Comparison of ENCODE assay signal across 11 cellular contexts in the genomic region with DNA sequence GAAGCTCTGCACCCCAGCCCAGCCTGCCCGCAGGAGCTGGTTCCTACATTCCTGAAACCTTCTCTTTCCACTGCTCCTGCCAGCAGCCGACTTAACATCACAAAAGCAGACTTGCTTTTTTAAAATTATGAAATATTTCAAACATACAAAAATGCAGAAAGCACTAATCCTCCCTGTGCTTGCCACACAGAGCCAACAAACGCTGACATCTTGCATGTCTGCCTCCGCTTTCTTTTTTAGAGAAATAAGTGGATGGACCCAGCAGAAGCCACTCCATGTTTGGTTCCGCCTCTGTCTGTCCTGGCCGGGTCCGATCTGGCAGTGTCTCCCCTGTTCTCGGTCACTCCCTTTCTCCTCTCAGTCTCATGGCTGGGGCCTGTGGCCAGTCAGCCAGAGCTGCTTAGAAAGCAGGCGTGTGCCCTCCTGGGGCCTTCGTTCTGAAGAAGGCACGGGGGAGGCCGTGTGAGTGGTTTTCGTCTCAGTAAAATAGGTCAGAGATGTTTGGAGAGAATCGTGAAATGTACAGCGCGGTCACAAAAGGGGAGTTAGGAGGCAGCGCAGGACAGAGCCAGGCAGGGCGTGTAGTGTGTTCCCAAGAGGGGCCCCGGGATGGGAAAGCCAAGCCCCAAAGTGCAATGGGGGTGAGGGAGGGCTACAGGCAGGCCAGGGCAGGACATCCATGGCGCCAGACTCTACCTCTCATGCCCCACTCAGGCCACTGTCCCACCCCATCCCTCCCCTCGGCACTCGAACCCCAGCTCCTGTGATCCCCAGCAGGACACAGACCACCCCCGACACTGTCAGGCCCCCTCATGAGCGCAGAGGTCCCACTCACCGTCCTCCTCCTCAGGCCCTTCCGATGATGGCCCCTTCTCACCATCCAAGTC. TPM values are rescaled to one million over a fixed set of nuclear protein-coding genes. Genes with fewer than 3 reads are reported as not detected.
DNase-seq lines count a peak whose midpoint lies in the region; ATAC-seq and TF ChIP-seq lines count a peak whose summit lies in the region.
"Had no signal": no experiment of that assay in that cellular context is flagged by ENCODE, and none has a peak within 500 bp of the region (broad histone marks: within the 10 kb centered on the region; RNA-seq: fewer than 3 reads in every experiment).

No MANE protein-coding gene starts in this region.

- H3K9me3 ChIP-seq in GM23248 (ENCODE audit: low read depth) (no peaks in the 10 kb centered on the region), duodenal mucosa (ENCODE audit: control insufficient read depth in 1 of 2, low read length in 2 of 2) (no peaks in the 10 kb centered on the region), lower lobe of right lung (no peaks in the 10 kb centered on the region)
- H3K9me3 ChIP-seq: BE2C had no signal

- H3K27me3 Mint-ChIP-seq in activated CD4-positive, alpha-beta memory T cell treated with anti-CD3 and anti-CD28 coated beads, Interleukin-2, amount 10 ng/mL, durations not matched to agents 7 days and 5 days = no peaks in the 10 kb centered on the region
- H3K27me3 Mint-ChIP-seq: central memory CD8-positive, alpha-beta T cell had no signal

- H3K4me2 ChIP-seq in GM23248 (ENCODE audit: unreplicated experiment) = peak overlapping the region; percentile 71

- POLR2A ChIA-PET in activated CD4-positive, alpha-beta memory T cell treated with anti-CD3 and anti-CD28 coated beads, Interleukin-2, amount 10 ng/mL, durations not matched to agents 7 days and 5 days (lab: Charles Lee) = interaction anchor here (1.9 kb wide), 1 partner anchor 16 kb away, joined by 6 read pairs; no protein-coding TSS in a partner anchor

- no peaks in the 10 kb centered on the region for H4K20me1 ChIP-seq in GM23248 (ENCODE audit: insufficient read depth)

- peaks cover 24% of the 10 kb centered on the region for H3F3A ChIP-seq in GM23248 (ENCODE audit: insufficient read depth)

- no peaks in the 10 kb centered on the region for H3K9me3 Mint-ChIP-seq in activated CD4-positive, alpha-beta memory T cell treated with anti-CD3 and anti-CD28 coated beads, Interleukin-2, amount 10 ng/mL, durations not matched to agents 7 days and 5 days
- H3K9me3 Mint-ChIP-seq: central memory CD8-positive, alpha-beta T cell had no signal

- H3K36me3 Mint-ChIP-seq in activated CD4-positive, alpha-beta memory T cell treated with anti-CD3 and anti-CD28 coated beads, Interleukin-2, amount 10 ng/mL, durations not matched to agents 7 days and 5 days (ENCODE audit: low read depth) = no peaks in the 10 kb centered on the region

- H3K9ac ChIP-seq in GM23248 (peak overlapping the region; percentile 75), duodenal mucosa (ENCODE audit: low read depth in 1 of 2, low read length in 2 of 2) (no peak overlapping the region)

- CTCF ChIA-PET in activated CD4-positive, alpha-beta memory T cell treated with anti-CD3 and anti-CD28 coated beads, Interleukin-2, amount 10 ng/mL, durations not matched to agents 7 days and 5 days (lab: Charles Lee) = no interaction called here

- no peak overlapping the region for H2AFZ ChIP-seq in GM23248

- intact Hi-C loops in lower lobe of right lung (cut with DNase I) = no loop called here

- no peak for TF ChIP-seq CTCF in lower lobe of right lung (IDR thresholded peaks at IDR 0.05)

- H3K36me3 ChIP-seq in GM23248 (ENCODE audit: low read depth) = peaks cover 13% of the 10 kb centered on the region; the same call in 1 of the 2 replicates
- no peaks in the 10 kb centered on the region for H3K36me3 ChIP-seq in duodenal mucosa (ENCODE audit: control insufficient read depth in 1 of 2, insufficient read depth in 2 of 2, low read length in 2 of 2)
- peaks cover 30% of the 10 kb centered on the region for H3K36me3 ChIP-seq in lower lobe of right lung

- H3K4me1 Mint-ChIP-seq in activated CD4-positive, alpha-beta memory T cell treated with anti-CD3 and anti-CD28 coated beads, Interleukin-2, amount 10 ng/mL, durations not matched to agents 7 days and 5 days = no peaks in the 10 kb centered on the region

- DNase-seq in GM23248 = peak; percentile 67
- no peak for DNase-seq in lower lobe of right lung
- DNase-seq in NCI-H1436 (lab: John Stamatoyannopoulos, UW) = no peak
- no peak for DNase-seq in activated CD4-positive, alpha-beta memory T cell treated with anti-CD3 and anti-CD28 coated beads, Interleukin-2, amount 10 ng/mL, durations not matched to agents 7 days and 5 days
- no peak for DNase-seq in stimulated activated CD4-positive, alpha-beta T cell treated with anti-CD3 and anti-CD28 coated beads, Interleukin-4, amount 100 ng/mL, for 24 hours
- DNase-seq: BE2C had no signal

- H3K9me2 ChIP-seq in GM23248 (ENCODE audit: insufficient read depth) = no peaks in the 10 kb centered on the region

- 35 to 36% methylated on average over 22 to 26 of the region's 26 CpGs for WGBS in GM23248 (ENCODE audit: low coverage in 1 of 2, low lambda C conversion rate in 2 of 2, missing lambda C conversion rate in 2 of 2), 2 experiments

- ATAC-seq in lower lobe of right lung = peak; percentile 22 to 40
- ATAC-seq in HG03521 (IDR thresholded peaks at IDR 0.05; ENCODE audit: unreplicated experiment) = no peak

- H3K27ac Mint-ChIP-seq in activated CD4-positive, alpha-beta memory T cell treated with anti-CD3 and anti-CD28 coated beads, Interleukin-2, amount 10 ng/mL, durations not matched to agents 7 days and 5 days = no peak overlapping the region

- H3K4me1 ChIP-seq in GM23248 (ENCODE audit: insufficient read depth) (peaks cover 35% of the 10 kb centered on the region), duodenal mucosa (ENCODE audit: control insufficient read depth in 1 of 2, insufficient read depth in 2 of 2, low read length in 2 of 2) (peaks cover 0 to 15% of the 10 kb centered on the region in 2 donors), lower lobe of right lung (peaks cover 38% of the 10 kb centered on the region)

- H3K79me2 ChIP-seq in GM23248 (ENCODE audit: insufficient read depth) = peaks cover 86% of the 10 kb centered on the region

- in situ Hi-C loops in GM23248 (cut with MboI) = no loop called here

- H3K27me3 ChIP-seq in GM23248 (replicated peaks; ENCODE audit: insufficient read depth) (no peaks in the 10 kb centered on the region), duodenal mucosa (ENCODE audit: control insufficient read depth in 1 of 2, insufficient read depth in 2 of 2, low read length in 2 of 2) (no peaks in the 10 kb centered on the region), lower lobe of right lung (ENCODE audit: low read depth) (no peaks in the 10 kb centered on the region)
- H3K27me3 ChIP-seq: BE2C had no signal

- no peak overlapping the region for H3K4me3 Mint-ChIP-seq in activated CD4-positive, alpha-beta memory T cell treated with anti-CD3 and anti-CD28 coated beads, Interleukin-2, amount 10 ng/mL, durations not matched to agents 7 days and 5 days
- H3K4me3 Mint-ChIP-seq: central memory CD8-positive, alpha-beta T cell had no signal

- H3K27ac ChIP-seq in GM23248 (peak overlapping the region; percentile 96), duodenal mucosa (ENCODE audit: low read depth, low read length) (peak overlapping the region; percentile 66), lower lobe of right lung (peak overlapping the region; percentile 79), skin epidermis (peak overlapping the region in 19 of 21 experiments; percentile 18 to 87 (median 70))

- H3K4me3 ChIP-seq in GM23248 = no peak overlapping the region
- H3K4me3 ChIP-seq in duodenal mucosa (ENCODE audit: low read depth in 1 of 2, low read length in 2 of 2) = no peak overlapping the region
- no peak overlapping the region for H3K4me3 ChIP-seq in lower lobe of right lung
- no peak overlapping the region for H3K4me3 ChIP-seq in skin epidermis

RNA-seq across cellular contexts. Expression of a gene that starts 23.2 kb away (rescaled TPM):
- 483 and 625 TPM in 2 replicates for total RNA-seq in GM23248 (2014; rRNA removed; shearing (Covaris generic))
- polyA plus RNA-seq in GM23248 (2016; fragmentation: Nextera tagmentation; extraction: Ambion mirVana) = 46.8 and 48.0 TPM in 2 replicates
- total RNA-seq in lower lobe of right lung = 105 TPM
- 1 to 10 TPM; 7.5 to 8.5 TPM for total RNA-seq in activated CD4-positive, alpha-beta memory T cell treated with anti-CD3 and anti-CD28 coated beads, Interleukin-2, amount 10 ng/mL, durations not matched to agents 7 days and 5 days

RNA-seq across cellular contexts. Expression of a gene that starts 38.9 kb away (rescaled TPM):
- 19.0 and 33.3 TPM in 2 replicates for total RNA-seq in GM23248 (2014; rRNA removed; shearing (Covaris generic))
- 40.0 and 41.5 TPM in 2 replicates for polyA plus RNA-seq in GM23248 (2016; fragmentation: Nextera tagmentation; extraction: Ambion mirVana)
- total RNA-seq in lower lobe of right lung = 29.6 TPM
- 10 to 100 TPM; 66.8 to 68.0 TPM for total RNA-seq in activated CD4-positive, alpha-beta memory T cell treated with anti-CD3 and anti-CD28 coated beads, Interleukin-2, amount 10 ng/mL, durations not matched to agents 7 days and 5 days

RNA-seq across cellular contexts. Expression of a gene that starts 39.1 kb away (rescaled TPM):
- total RNA-seq in GM23248 (2014; rRNA removed; shearing (Covaris generic)) = 22.5 and 35.6 TPM in 2 replicates
- polyA plus RNA-seq in GM23248 (2016; fragmentation: Nextera tagmentation; extraction: Ambion mirVana) = 49.9 and 54.8 TPM in 2 replicates
- total RNA-seq in lower lobe of right lung = 31.6 TPM
- total RNA-seq in activated CD4-positive, alpha-beta memory T cell treated with anti-CD3 and anti-CD28 coated beads, Interleukin-2, amount 10 ng/mL, durations not matched to agents 7 days and 5 days = 10 to 100 TPM; 43.0 to 48.0 TPM

RNA-seq across cellular contexts. Expression of a gene that starts 44.0 kb away (rescaled TPM):
- total RNA-seq in GM23248 (2014; rRNA removed; shearing (Covaris generic)) = not detected in 2 replicates
- not detected in 2 replicates for polyA plus RNA-seq in GM23248 (2016; fragmentation: Nextera tagmentation; extraction: Ambion mirVana)
- 16.6 TPM for total RNA-seq in lower lobe of right lung
- total RNA-seq in activated CD4-positive, alpha-beta memory T cell treated with anti-CD3 and anti-CD28 coated beads, Interleukin-2, amount 10 ng/mL, durations not matched to agents 7 days and 5 days = 1 to 10 TPM; 3.1 to 4.0 TPM
- total RNA-seq: LHCN-M2 had no signal

RNA-seq across cellular contexts. Expression of a gene that starts 49.6 kb away (rescaled TPM):
- total RNA-seq in GM23248 (2014; rRNA removed; shearing (Covaris generic)) = 147 and 165 TPM in 2 replicates
- polyA plus RNA-seq in GM23248 (2016; fragmentation: Nextera tagmentation; extraction: Ambion mirVana) = 116 and 123 TPM in 2 replicates
- total RNA-seq in lower lobe of right lung = 122 TPM
- total RNA-seq in activated CD4-positive, alpha-beta memory T cell treated with anti-CD3 and anti-CD28 coated beads, Interleukin-2, amount 10 ng/mL, durations not matched to agents 7 days and 5 days = 100 to 1,000 TPM; 316 to 325 TPM

Comparison
In these comparisons a context has a peak if more than half of its experiments do, and no peak if none do; other contexts are left out.
1. RNA of a gene that starts 23.2 kb away (total RNA-seq): 483 to 625 TPM in GM23248 and 105 TPM in lower lobe of right lung (single experiment); 7.5 to 8.5 TPM in activated CD4-positive, alpha-beta memory T cell treated with anti-CD3 and anti-CD28 coated beads, Interleukin-2, amount 10 ng/mL, durations not matched to agents 7 days and 5 days; every median in the first group is over 10 times any median in the second.
2. Peak in every context shown above with its lines, with median percentiles within 50 percentile points of each other: H3K27ac ChIP-seq.